In the genomic region with DNA sequence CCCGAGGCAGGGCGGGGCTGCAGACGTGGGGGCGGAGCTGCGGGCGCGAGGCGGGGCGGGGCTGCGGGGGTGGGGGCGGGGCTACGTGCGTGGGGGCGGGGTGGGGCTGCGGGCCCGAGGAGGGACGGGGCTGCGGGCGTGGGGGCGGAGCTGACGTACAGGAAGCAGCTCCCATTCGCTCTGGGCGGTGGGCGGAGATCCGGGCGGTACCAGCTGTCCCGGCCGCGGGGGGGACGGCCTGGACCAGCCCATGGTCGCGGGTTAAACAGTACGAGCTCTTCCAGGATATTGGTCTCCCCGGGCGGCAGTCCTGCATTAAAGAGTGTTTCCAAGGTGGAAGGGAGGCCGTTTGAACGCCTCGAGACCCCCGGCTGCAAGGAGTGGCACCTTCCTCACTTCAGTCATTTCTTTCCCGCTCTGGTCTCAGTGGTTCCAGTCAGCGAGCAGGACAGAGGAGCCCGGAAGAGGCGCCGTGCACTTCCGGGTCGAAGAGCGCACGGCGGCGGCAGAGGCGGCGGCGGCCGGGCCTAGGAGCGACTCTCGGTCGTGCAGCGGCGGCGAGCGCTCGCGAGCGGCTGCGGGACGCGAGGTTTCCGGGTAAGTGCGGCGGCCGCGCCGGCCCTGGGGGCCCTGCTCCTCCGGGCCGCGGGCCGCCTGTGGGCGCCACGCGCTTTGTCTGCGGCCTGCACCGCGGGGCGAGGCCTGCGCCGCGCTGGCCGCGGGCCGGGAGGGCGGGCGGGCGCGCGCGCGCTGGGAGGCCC, we compare ENCODE assay signal across 1 cellular context.
TF ChIP-seq lines count a peak whose summit lies in the region.

A gene with protein sequence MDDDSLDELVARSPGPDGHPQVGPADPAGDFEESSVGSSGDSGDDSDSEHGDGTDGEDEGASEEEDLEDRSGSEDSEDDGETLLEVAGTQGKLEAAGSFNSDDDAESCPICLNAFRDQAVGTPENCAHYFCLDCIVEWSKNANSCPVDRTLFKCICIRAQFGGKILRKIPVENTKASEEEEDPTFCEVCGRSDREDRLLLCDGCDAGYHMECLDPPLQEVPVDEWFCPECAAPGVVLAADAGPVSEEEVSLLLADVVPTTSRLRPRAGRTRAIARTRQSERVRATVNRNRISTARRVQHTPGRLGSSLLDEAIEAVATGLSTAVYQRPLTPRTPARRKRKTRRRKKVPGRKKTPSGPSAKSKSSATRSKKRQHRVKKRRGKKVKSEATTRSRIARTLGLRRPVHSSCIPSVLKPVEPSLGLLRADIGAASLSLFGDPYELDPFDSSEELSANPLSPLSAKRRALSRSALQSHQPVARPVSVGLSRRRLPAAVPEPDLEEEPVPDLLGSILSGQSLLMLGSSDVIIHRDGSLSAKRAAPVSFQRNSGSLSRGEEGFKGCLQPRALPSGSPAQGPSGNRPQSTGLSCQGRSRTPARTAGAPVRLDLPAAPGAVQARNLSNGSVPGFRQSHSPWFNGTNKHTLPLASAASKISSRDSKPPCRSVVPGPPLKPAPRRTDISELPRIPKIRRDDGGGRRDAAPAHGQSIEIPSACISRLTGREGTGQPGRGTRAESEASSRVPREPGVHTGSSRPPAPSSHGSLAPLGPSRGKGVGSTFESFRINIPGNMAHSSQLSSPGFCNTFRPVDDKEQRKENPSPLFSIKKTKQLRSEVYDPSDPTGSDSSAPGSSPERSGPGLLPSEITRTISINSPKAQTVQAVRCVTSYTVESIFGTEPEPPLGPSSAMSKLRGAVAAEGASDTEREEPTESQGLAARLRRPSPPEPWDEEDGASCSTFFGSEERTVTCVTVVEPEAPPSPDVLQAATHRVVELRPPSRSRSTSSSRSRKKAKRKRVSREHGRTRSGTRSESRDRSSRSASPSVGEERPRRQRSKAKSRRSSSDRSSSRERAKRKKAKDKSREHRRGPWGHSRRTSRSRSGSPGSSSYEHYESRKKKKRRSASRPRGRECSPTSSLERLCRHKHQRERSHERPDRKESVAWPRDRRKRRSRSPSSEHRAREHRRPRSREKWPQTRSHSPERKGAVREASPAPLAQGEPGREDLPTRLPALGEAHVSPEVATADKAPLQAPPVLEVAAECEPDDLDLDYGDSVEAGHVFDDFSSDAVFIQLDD (N-terminal part only) (plus strand): TSS at position 475 of the 761 bp plus-strand sequence. CDS start 5,043 bp downstream, outside the sequence.

TF ChIP-seq in HepG2, 621 proteins besides CTCF, POLR2A, EP300 and RAD21 (continued from another document and continues in another):
- TF ChIP-seq, protein P1, sequence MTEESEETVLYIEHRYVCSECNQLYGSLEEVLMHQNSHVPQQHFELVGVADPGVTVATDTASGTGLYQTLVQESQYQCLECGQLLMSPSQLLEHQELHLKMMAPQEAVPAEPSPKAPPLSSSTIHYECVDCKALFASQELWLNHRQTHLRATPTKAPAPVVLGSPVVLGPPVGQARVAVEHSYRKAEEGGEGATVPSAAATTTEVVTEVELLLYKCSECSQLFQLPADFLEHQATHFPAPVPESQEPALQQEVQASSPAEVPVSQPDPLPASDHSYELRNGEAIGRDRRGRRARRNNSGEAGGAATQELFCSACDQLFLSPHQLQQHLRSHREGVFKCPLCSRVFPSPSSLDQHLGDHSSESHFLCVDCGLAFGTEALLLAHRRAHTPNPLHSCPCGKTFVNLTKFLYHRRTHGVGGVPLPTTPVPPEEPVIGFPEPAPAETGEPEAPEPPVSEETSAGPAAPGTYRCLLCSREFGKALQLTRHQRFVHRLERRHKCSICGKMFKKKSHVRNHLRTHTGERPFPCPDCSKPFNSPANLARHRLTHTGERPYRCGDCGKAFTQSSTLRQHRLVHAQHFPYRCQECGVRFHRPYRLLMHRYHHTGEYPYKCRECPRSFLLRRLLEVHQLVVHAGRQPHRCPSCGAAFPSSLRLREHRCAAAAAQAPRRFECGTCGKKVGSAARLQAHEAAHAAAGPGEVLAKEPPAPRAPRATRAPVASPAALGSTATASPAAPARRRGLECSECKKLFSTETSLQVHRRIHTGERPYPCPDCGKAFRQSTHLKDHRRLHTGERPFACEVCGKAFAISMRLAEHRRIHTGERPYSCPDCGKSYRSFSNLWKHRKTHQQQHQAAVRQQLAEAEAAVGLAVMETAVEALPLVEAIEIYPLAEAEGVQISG (CRISPR knock-in tag; IDR thresholded peaks at IDR 0.05): peak; percentile 96
- TF ChIP-seq HDAC1 (CRISPR knock-in tag; IDR thresholded peaks at IDR 0.05): peak; percentile 38
- TF ChIP-seq, protein P2, sequence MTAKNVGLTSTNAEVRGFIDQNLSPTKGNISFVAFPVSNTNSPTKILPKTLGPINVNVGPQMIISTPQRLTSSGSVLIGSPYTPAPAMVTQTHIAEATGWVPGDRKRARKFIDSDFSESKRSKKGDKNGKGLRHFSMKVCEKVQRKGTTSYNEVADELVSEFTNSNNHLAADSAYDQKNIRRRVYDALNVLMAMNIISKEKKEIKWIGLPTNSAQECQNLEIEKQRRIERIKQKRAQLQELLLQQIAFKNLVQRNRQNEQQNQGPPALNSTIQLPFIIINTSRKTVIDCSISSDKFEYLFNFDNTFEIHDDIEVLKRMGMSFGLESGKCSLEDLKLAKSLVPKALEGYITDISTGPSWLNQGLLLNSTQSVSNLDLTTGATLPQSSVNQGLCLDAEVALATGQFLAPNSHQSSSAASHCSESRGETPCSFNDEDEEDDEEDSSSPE (CRISPR knock-in tag; IDR thresholded peaks at IDR 0.05): peak; percentile 81
- TF ChIP-seq ZFP90 (CRISPR knock-in tag; IDR thresholded peaks at IDR 0.05; ENCODE audit: borderline replicate concordance): no peak
- peak; percentile 32 for TF ChIP-seq TBL1XR1 (IDR thresholded peaks at IDR 0.05; ENCODE audit: borderline replicate concordance, low read length, partially characterized antibody)
- no peak for TF ChIP-seq GZF1 (CRISPR knock-in tag; IDR thresholded peaks at IDR 0.05)
- no peak for TF ChIP-seq BRD4 (CRISPR knock-in tag; IDR thresholded peaks at IDR 0.05)
- peak; percentile 35; the same call in 1 of the 2 replicates for TF ChIP-seq ZSCAN12 (CRISPR knock-in tag; IDR thresholded peaks at IDR 0.05)
- no peak for TF ChIP-seq FOXC1 (CRISPR knock-in tag; IDR thresholded peaks at IDR 0.05; ENCODE audit: borderline replicate concordance)
- no peak for TF ChIP-seq SP1 (IDR thresholded peaks at IDR 0.05)
- TF ChIP-seq SP1 (CRISPR knock-in tag; IDR thresholded peaks at IDR 0.05): peak; percentile 61
- no peak for TF ChIP-seq TCF7L2 (IDR thresholded peaks at IDR 0.05; ENCODE audit: low read depth, low read length)
- TF ChIP-seq, protein P3, sequence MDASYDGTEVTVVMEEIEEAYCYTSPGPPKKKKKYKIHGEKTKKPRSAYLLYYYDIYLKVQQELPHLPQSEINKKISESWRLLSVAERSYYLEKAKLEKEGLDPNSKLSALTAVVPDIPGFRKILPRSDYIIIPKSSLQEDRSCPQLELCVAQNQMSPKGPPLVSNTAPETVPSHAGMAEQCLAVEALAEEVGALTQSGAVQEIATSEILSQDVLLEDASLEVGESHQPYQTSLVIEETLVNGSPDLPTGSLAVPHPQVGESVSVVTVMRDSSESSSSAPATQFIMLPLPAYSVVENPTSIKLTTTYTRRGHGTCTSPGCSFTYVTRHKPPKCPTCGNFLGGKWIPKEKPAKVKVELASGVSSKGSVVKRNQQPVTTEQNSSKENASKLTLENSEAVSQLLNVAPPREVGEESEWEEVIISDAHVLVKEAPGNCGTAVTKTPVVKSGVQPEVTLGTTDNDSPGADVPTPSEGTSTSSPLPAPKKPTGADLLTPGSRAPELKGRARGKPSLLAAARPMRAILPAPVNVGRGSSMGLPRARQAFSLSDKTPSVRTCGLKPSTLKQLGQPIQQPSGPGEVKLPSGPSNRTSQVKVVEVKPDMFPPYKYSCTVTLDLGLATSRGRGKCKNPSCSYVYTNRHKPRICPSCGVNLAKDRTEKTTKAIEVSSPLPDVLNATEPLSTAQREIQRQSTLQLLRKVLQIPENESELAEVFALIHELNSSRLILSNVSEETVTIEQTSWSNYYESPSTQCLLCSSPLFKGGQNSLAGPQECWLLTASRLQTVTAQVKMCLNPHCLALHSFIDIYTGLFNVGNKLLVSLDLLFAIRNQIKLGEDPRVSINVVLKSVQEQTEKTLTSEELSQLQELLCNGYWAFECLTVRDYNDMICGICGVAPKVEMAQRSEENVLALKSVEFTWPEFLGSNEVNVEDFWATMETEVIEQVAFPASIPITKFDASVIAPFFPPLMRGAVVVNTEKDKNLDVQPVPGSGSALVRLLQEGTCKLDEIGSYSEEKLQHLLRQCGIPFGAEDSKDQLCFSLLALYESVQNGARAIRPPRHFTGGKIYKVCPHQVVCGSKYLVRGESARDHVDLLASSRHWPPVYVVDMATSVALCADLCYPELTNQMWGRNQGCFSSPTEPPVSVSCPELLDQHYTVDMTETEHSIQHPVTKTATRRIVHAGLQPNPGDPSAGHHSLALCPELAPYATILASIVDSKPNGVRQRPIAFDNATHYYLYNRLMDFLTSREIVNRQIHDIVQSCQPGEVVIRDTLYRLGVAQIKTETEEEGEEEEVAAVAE (CRISPR knock-in tag; IDR thresholded peaks at IDR 0.05; ENCODE audit: borderline replicate concordance): 0 out of 2 replicates have a peak, but pooled peaks have one; percentile 50
- peak; percentile 81 for TF ChIP-seq ASH2L (IDR thresholded peaks at IDR 0.05; ENCODE audit: insufficient read length, low read depth, low read length)
- TF ChIP-seq, protein P4, sequence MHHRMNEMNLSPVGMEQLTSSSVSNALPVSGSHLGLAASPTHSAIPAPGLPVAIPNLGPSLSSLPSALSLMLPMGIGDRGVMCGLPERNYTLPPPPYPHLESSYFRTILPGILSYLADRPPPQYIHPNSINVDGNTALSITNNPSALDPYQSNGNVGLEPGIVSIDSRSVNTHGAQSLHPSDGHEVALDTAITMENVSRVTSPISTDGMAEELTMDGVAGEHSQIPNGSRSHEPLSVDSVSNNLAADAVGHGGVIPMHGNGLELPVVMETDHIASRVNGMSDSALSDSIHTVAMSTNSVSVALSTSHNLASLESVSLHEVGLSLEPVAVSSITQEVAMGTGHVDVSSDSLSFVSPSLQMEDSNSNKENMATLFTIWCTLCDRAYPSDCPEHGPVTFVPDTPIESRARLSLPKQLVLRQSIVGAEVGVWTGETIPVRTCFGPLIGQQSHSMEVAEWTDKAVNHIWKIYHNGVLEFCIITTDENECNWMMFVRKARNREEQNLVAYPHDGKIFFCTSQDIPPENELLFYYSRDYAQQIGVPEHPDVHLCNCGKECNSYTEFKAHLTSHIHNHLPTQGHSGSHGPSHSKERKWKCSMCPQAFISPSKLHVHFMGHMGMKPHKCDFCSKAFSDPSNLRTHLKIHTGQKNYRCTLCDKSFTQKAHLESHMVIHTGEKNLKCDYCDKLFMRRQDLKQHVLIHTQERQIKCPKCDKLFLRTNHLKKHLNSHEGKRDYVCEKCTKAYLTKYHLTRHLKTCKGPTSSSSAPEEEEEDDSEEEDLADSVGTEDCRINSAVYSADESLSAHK (CRISPR knock-in tag; IDR thresholded peaks at IDR 0.05; ENCODE audit: borderline replicate concordance): no peak
- peak; percentile 37; the same call in 1 of the 2 replicates for TF ChIP-seq ZNF772 (CRISPR knock-in tag; IDR thresholded peaks at IDR 0.05)
- TF ChIP-seq ZNF160 (CRISPR knock-in tag; IDR thresholded peaks at IDR 0.05): 0 out of 2 replicates have a peak, but pooled peaks have one; percentile 60
- 0 out of 2 replicates have a peak, but pooled peaks have one; percentile 23 for TF ChIP-seq ZBTB21 (CRISPR knock-in tag; IDR thresholded peaks at IDR 0.05)
- TF ChIP-seq MYNN (CRISPR knock-in tag; IDR thresholded peaks at IDR 0.05; ENCODE audit: low read depth): 0 out of 2 replicates have a peak, but pooled peaks have one; percentile 48
- TF ChIP-seq ZNF263 (CRISPR knock-in tag; IDR thresholded peaks at IDR 0.05): 0 out of 2 replicates have a peak, but pooled peaks have one; percentile 40
- 0 out of 2 replicates have a peak, but pooled peaks have one; percentile 32 for TF ChIP-seq ZSCAN9 (CRISPR knock-in tag; IDR thresholded peaks at IDR 0.05; ENCODE audit: borderline replicate concordance)
- TF ChIP-seq RXRA (CRISPR knock-in tag; IDR thresholded peaks at IDR 0.05): 0 out of 2 replicates have a peak, but pooled peaks have one; percentile 47
- no peak for TF ChIP-seq ZMYM4 (CRISPR knock-in tag; IDR thresholded peaks at IDR 0.05)
- TF ChIP-seq GABPA (IDR thresholded peaks at IDR 0.05; ENCODE audit: low read depth, low read length): no peak
- TF ChIP-seq GABPA (CRISPR knock-in tag; IDR thresholded peaks at IDR 0.05; ENCODE audit: low read depth): peak; percentile 92
- TF ChIP-seq, protein P5, sequence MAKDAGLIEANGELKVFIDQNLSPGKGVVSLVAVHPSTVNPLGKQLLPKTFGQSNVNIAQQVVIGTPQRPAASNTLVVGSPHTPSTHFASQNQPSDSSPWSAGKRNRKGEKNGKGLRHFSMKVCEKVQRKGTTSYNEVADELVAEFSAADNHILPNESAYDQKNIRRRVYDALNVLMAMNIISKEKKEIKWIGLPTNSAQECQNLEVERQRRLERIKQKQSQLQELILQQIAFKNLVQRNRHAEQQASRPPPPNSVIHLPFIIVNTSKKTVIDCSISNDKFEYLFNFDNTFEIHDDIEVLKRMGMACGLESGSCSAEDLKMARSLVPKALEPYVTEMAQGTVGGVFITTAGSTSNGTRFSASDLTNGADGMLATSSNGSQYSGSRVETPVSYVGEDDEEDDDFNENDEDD (CRISPR knock-in tag; IDR thresholded peaks at IDR 0.05; ENCODE audit: borderline replicate concordance): peak; percentile 85; the same call in 1 of the 2 replicates
- TF ChIP-seq, protein P6, sequence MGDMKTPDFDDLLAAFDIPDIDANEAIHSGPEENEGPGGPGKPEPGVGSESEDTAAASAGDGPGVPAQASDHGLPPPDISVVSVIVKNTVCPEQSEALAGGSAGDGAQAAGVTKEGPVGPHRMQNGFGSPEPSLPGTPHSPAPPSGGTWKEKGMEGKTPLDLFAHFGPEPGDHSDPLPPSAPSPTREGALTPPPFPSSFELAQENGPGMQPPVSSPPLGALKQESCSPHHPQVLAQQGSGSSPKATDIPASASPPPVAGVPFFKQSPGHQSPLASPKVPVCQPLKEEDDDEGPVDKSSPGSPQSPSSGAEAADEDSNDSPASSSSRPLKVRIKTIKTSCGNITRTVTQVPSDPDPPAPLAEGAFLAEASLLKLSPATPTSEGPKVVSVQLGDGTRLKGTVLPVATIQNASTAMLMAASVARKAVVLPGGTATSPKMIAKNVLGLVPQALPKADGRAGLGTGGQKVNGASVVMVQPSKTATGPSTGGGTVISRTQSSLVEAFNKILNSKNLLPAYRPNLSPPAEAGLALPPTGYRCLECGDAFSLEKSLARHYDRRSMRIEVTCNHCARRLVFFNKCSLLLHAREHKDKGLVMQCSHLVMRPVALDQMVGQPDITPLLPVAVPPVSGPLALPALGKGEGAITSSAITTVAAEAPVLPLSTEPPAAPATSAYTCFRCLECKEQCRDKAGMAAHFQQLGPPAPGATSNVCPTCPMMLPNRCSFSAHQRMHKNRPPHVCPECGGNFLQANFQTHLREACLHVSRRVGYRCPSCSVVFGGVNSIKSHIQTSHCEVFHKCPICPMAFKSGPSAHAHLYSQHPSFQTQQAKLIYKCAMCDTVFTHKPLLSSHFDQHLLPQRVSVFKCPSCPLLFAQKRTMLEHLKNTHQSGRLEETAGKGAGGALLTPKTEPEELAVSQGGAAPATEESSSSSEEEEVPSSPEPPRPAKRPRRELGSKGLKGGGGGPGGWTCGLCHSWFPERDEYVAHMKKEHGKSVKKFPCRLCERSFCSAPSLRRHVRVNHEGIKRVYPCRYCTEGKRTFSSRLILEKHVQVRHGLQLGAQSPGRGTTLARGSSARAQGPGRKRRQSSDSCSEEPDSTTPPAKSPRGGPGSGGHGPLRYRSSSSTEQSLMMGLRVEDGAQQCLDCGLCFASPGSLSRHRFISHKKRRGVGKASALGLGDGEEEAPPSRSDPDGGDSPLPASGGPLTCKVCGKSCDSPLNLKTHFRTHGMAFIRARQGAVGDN (CRISPR knock-in tag; IDR thresholded peaks at IDR 0.05): peak; percentile 36; the same call in 1 of the 2 replicates
- TF ChIP-seq TAF1 (CRISPR knock-in tag; IDR thresholded peaks at IDR 0.05): peak; percentile 94
- TF ChIP-seq AGO2 (optimal IDR thresholded peaks at IDR 0.05; ENCODE audit: low read depth, low read length): no peak
- TF ChIP-seq YY1 (IDR thresholded peaks at IDR 0.05; ENCODE audit: insufficient read depth, insufficient replicate concordance, low read depth, low read length): peak; percentile 46
- TF ChIP-seq MEIS2 (CRISPR knock-in tag; IDR thresholded peaks at IDR 0.05): 0 out of 2 replicates have a peak, but pooled peaks have one; percentile 42
- no peak for TF ChIP-seq HOXA9 (CRISPR knock-in tag; IDR thresholded peaks at IDR 0.05; ENCODE audit: borderline replicate concordance)
